11 cellular contexts compared by ENCODE assay signal in the genomic region with DNA sequence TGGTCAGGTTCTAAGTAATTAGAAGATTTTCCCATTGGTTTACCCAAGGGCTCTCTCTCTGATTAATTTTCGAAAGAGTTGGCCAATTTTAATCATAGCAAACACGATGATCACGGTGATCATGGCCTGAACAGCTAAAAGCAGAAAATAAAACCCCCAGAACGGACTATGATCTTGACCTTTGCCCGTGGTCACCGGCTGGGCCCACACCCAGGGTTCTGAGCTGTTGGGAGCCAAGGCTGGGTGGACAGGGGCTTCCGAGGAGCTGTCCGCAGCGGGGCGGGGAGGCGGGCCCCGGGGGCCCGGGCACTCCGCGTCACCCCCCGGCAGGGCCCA. TPM values are rescaled to one million over a fixed set of nuclear protein-coding genes. Genes with fewer than 3 reads are reported as not detected.
DNase-seq lines count a peak whose midpoint lies in the region; ATAC-seq and TF ChIP-seq lines count a peak whose summit lies in the region.
"Had no signal": no experiment of that assay in that cellular context is flagged by ENCODE, and none has a peak within 500 bp of the region (broad histone marks: within the 10 kb centered on the region; RNA-seq: fewer than 3 reads in every experiment).

No MANE protein-coding gene starts in this region.

- peaks cover 34 to 64% (median 47%) of the 10 kb centered on the region in 7 donors for H3K4me1 Mint-ChIP-seq in naive thymus-derived CD4-positive, alpha-beta T cell

- CTCF ChIA-PET in naive thymus-derived CD4-positive, alpha-beta T cell (lab: Charles Lee), result interaction anchor here (1.4 to 15.5 kb wide), 3 partner anchors 10 to 57 kb away, joined by 3 to 256 read pairs (median 4); no protein-coding TSS in a partner anchor

- H3K4me3 ChIP-seq in ectodermal cell (ENCODE audit: insufficient read depth, low read depth, low read length), result peak overlapping the region; percentile 25
- peak overlapping the region; percentile 73 for H3K4me3 ChIP-seq in naive thymus-derived CD4-positive, alpha-beta T cell (ENCODE audit: low read length)

- no peak for TF ChIP-seq CTCF in foreskin keratinocyte (conservative IDR thresholded peaks at IDR 0.05)

- POLR2A ChIA-PET in naive thymus-derived CD4-positive, alpha-beta T cell (lab: Charles Lee), result interaction anchor here (0.5 to 2.6 kb wide), 10 partner anchors 11 to 291 kb away, joined by 3 to 12 read pairs (median 5); no protein-coding TSS in a partner anchor

- H3K27ac ChIP-seq in ectodermal cell (ENCODE audit: insufficient read depth, low read depth, low read length, poor library complexity, severe bottlenecking), result no peak overlapping the region
- H3K27ac ChIP-seq in naive thymus-derived CD4-positive, alpha-beta T cell (ENCODE audit: low read depth, low read length), result peak overlapping the region; percentile 81
- H3K27ac ChIP-seq in foreskin keratinocyte, result no peak overlapping the region
- H3K27ac ChIP-seq: C4-2B, neutrophil had no signal

- peak overlapping the region; percentile 82 to 98 (median 90) for H3K4me3 Mint-ChIP-seq in naive thymus-derived CD4-positive, alpha-beta T cell

- intact Hi-C loops in left cardiac atrium (cut with DNase I) (no loop called here), cardiac septum (cut with DNase I) (loop anchor here (5.0 kb wide), 1 partner anchor 64 kb away; no protein-coding TSS in a partner anchor)
- intact Hi-C loops in naive thymus-derived CD4-positive, alpha-beta T cell (cut with micrococcal nuclease), result loop anchor here (1.0 to 10.0 kb wide), 9 partner anchors 8 to 1138 kb away; partner anchors contain the start of genes ATP13A3 (in 1 of the 2) and HES1 (in 1 of the 2)

- H3K27me3 Mint-ChIP-seq in naive thymus-derived CD4-positive, alpha-beta T cell, result peaks cover 0 to 21% (median 0%) of the 10 kb centered on the region in 5 donors

- H3K27me3 ChIP-seq in ectodermal cell (ENCODE audit: control insufficient read depth, insufficient read depth, low read length, poor library complexity, severe bottlenecking), result peaks cover 60% of the 10 kb centered on the region
- no peaks in the 10 kb centered on the region for H3K27me3 ChIP-seq in naive thymus-derived CD4-positive, alpha-beta T cell (ENCODE audit: control insufficient read depth in 2 of 2, insufficient read depth in 2 of 2, low read length in 2 of 2)
- H3K27me3 ChIP-seq in foreskin keratinocyte, result peaks cover 49% of the 10 kb centered on the region

- peak overlapping the region; percentile 73 to 98 (median 93) for H3K27ac Mint-ChIP-seq in naive thymus-derived CD4-positive, alpha-beta T cell

- H3K4me1 ChIP-seq in ectodermal cell (ENCODE audit: control insufficient read depth, insufficient read depth, low read length) (peaks cover 9% of the 10 kb centered on the region), foreskin keratinocyte (no peaks in the 10 kb centered on the region)
- H3K4me1 ChIP-seq in naive thymus-derived CD4-positive, alpha-beta T cell (ENCODE audit: control insufficient read depth in 2 of 2, insufficient read depth in 2 of 2, low read length in 2 of 2), result peaks cover 4 to 26% of the 10 kb centered on the region in 2 donors

- peaks cover 0 to 7% (median 0%) of the 10 kb centered on the region in 11 donors for H3K9me3 Mint-ChIP-seq in naive thymus-derived CD4-positive, alpha-beta T cell

- H3K9me3 ChIP-seq in ectodermal cell (ENCODE audit: control insufficient read depth, low read length), result no peaks in the 10 kb centered on the region
- H3K9me3 ChIP-seq in naive thymus-derived CD4-positive, alpha-beta T cell (ENCODE audit: control insufficient read depth in 2 of 3, low read length in 3 of 3), result no peaks in the 10 kb centered on the region
- H3K9me3 ChIP-seq: neutrophil had no signal

- no peak for DNase-seq in left cardiac atrium
- no peak for DNase-seq in cardiac septum (ENCODE audit: low spot score)
- DNase-seq in naive thymus-derived CD4-positive, alpha-beta T cell, result no peak
- no peak for DNase-seq in NCI-H446 treated with DMSO at 0.1 percent for 48 hours (lab: John Stamatoyannopoulos, UW)
- DNase-seq in foreskin keratinocyte, result no peak
- DNase-seq in stimulated activated CD8-positive, alpha-beta memory T cell treated with anti-CD3 and anti-CD28 coated beads, Interleukin-4, amount 100 ng/mL, for 48 hours, result no peak
- no peak for DNase-seq in NCI-H2171 treated with DMSO at 0.1 percent for 48 hours (lab: John Stamatoyannopoulos, UW)

- H3K36me3 ChIP-seq in ectodermal cell (ENCODE audit: control insufficient read depth, insufficient read depth, low read length), result no peaks in the 10 kb centered on the region
- no peaks in the 10 kb centered on the region for H3K36me3 ChIP-seq in naive thymus-derived CD4-positive, alpha-beta T cell (ENCODE audit: control insufficient read depth in 2 of 3, insufficient read depth in 3 of 3, low read length in 3 of 3)
- H3K36me3 ChIP-seq: neutrophil had no signal

- 11 to 13% methylated on average over 16 of the region's 16 CpGs for WGBS in ectodermal cell, 2 experiments

- ATAC-seq in left cardiac atrium (peak; percentile 4 to 32), foreskin keratinocyte (no peak)
- ATAC-seq in naive thymus-derived CD4-positive, alpha-beta T cell, result no peak

- peaks cover 0 to 9% (median 0%) of the 10 kb centered on the region in 5 donors for H3K36me3 Mint-ChIP-seq in naive thymus-derived CD4-positive, alpha-beta T cell

RNA-seq across cellular contexts. Expression of gene GP5, which starts 2.5 kb away (rescaled TPM):
- under 1 TPM; 0.06 to 0.21 TPM for total RNA-seq in left cardiac atrium
- total RNA-seq in cardiac septum, result 0.22 TPM
- polyA plus RNA-seq in ectodermal cell (2013, experiment 1 of 4), result not detected
- polyA plus RNA-seq in ectodermal cell (2013, experiment 2 of 4), result not detected
- polyA plus RNA-seq in ectodermal cell (2013, experiment 3 of 4), result not detected
- polyA plus RNA-seq in ectodermal cell (2013, experiment 4 of 4), result 0.04 TPM
- 10 to 100 TPM in 2 of 5 experiments, 1 to 10 TPM in 3; 1.4 to 11.3 (median 9.6) TPM for total RNA-seq in naive thymus-derived CD4-positive, alpha-beta T cell
- 1 to 10 TPM; 3.8 to 6.1 TPM for polyA plus RNA-seq in naive thymus-derived CD4-positive, alpha-beta T cell
- total RNA-seq in foreskin keratinocyte, result not detected in 2 replicates
- not detected in 2 replicates for polyA plus RNA-seq in foreskin keratinocyte
- total RNA-seq: H7 had no signal

RNA-seq across cellular contexts. Expression of gene LRRC15, which starts 27.0 kb away (rescaled TPM):
- total RNA-seq in left cardiac atrium, result under 1 TPM; 0.18 to 0.74 TPM
- total RNA-seq in cardiac septum, result 0.38 TPM
- 0.31 TPM for polyA plus RNA-seq in ectodermal cell (2013, experiment 1 of 4)
- polyA plus RNA-seq in ectodermal cell (2013, experiment 2 of 4), result 0.28 TPM
- polyA plus RNA-seq in ectodermal cell (2013, experiment 3 of 4), result 0.11 TPM
- 0.20 TPM for polyA plus RNA-seq in ectodermal cell (2013, experiment 4 of 4)
- not detected for total RNA-seq in naive thymus-derived CD4-positive, alpha-beta T cell
- not detected for polyA plus RNA-seq in naive thymus-derived CD4-positive, alpha-beta T cell
- not detected in 2 replicates for total RNA-seq in foreskin keratinocyte
- polyA plus RNA-seq in foreskin keratinocyte, result not detected in 2 replicates

RNA-seq across cellular contexts. Expression of gene CPN2, which starts 45.4 kb away (rescaled TPM):
- total RNA-seq in left cardiac atrium (not detected), cardiac septum (0.35 TPM), foreskin keratinocyte (not detected in 2 replicates)
- not detected for polyA plus RNA-seq in ectodermal cell (2013, experiment 1 of 4)
- polyA plus RNA-seq in ectodermal cell (2013, experiment 2 of 4), result not detected
- polyA plus RNA-seq in ectodermal cell (2013, experiment 3 of 4), result not detected
- not detected for polyA plus RNA-seq in ectodermal cell (2013, experiment 4 of 4)
- total RNA-seq in naive thymus-derived CD4-positive, alpha-beta T cell, result not detected
- not detected for polyA plus RNA-seq in naive thymus-derived CD4-positive, alpha-beta T cell
- not detected in 2 replicates for polyA plus RNA-seq in foreskin keratinocyte

Comparison
In these comparisons a context has a peak if more than half of its experiments do, and no peak if none do; other contexts are left out.
1. intact Hi-C loops: an anchor here in cardiac septum (5.0 kb wide) and naive thymus-derived CD4-positive, alpha-beta T cell (1.0 to 10.0 kb wide); none called in left cardiac atrium.
2. ATAC-seq: peak in left cardiac atrium (2 of 2); none in naive thymus-derived CD4-positive, alpha-beta T cell (single experiment) and foreskin keratinocyte (single experiment).